ENCODE assay signal across 3 cellular contexts in genomic region chr9:112365257-112365656, GRCh38.
TF ChIP-seq lines count a peak whose summit lies in the region.

No MANE protein-coding gene starts in this region.

TF ChIP-seq in HEK293, 187 proteins besides CTCF, POLR2A, EP300 and RAD21:
- TF ChIP-seq SETDB1 (IDR thresholded peaks at IDR 0.05; ENCODE audit: insufficient read length, low read length), result peak; percentile 58

TF ChIP-seq in K562, 482 proteins besides CTCF, POLR2A, EP300 and RAD21:
- TF ChIP-seq ZFP36 (IDR thresholded peaks at IDR 0.05; ENCODE audit: low read depth, low read length, partially characterized antibody) (peak; percentile 37), CBX5 (IDR thresholded peaks at IDR 0.05; ENCODE audit: borderline replicate concordance, low read depth) (0 out of 2 replicates have a peak, but pooled peaks have one; percentile 62), CBX3 (IDR thresholded peaks at IDR 0.05; ENCODE audit: borderline replicate concordance in 1 of 2, low read length in 2 of 2) (peak in 1 of 2 experiments; percentile 19; a peak in 1 of 3 replicates), ZNF431 (CRISPR knock-in tag; IDR thresholded peaks at IDR 0.05) (peak; percentile 98)

TF ChIP-seq in HepG2, 621 proteins besides CTCF, POLR2A, EP300 and RAD21:
- peak; percentile 99 for TF ChIP-seq ZNF431 (CRISPR knock-in tag; IDR thresholded peaks at IDR 0.05; ENCODE audit: borderline replicate concordance, low read depth)
